Comparison of ENCODE assay signal across 8 cellular contexts in the genomic region with DNA sequence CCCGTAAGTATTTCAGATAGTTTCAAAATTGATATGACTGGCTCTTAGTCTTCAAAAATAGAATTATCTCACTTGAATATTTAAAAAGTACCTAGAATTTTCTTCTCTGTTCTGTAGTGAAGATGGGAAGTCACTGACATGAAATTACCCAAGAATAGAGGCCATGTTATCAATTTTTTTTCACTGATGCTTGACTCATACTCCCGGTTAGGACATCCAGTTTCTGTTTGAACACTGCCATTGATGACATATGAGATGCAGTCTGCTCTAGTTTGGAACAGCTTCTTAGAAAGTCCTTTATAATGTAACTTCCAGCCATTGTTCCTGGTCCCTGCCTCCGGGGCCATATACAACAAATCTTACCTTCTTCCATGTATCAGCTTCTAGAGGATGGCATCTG.
DNase-seq lines count a peak whose midpoint lies in the region; ATAC-seq and TF ChIP-seq lines count a peak whose summit lies in the region.
"Had no signal": no experiment of that assay in that cellular context is flagged by ENCODE, and none has a peak within 500 bp of the region (broad histone marks: within the 10 kb centered on the region; RNA-seq: fewer than 3 reads in every experiment).

No MANE protein-coding gene starts in this region.

- peaks cover 51% of the 10 kb centered on the region for H3K36me3 ChIP-seq in RWPE2 (ENCODE audit: low read depth)
- no peaks in the 10 kb centered on the region for H3K36me3 ChIP-seq in parathyroid adenoma (ENCODE audit: control insufficient read depth, insufficient read depth, low read length)

- H3K27me3 ChIP-seq in RWPE2 (ENCODE audit: insufficient read depth, poor library complexity, severe bottlenecking) (no peaks in the 10 kb centered on the region), parathyroid adenoma (ENCODE audit: control insufficient read depth, insufficient read depth, low read length) (no peaks in the 10 kb centered on the region)

- TF ChIP-seq CTCF in RWPE2 (IDR thresholded peaks at IDR 0.05; ENCODE audit: poor library complexity, severe bottlenecking), result no peak
- no peak for TF ChIP-seq CTCF in parathyroid adenoma (IDR thresholded peaks at IDR 0.05)

- H3K79me2 ChIP-seq in parathyroid adenoma, result peaks cover 41% of the 10 kb centered on the region

- H3K4me1 ChIP-seq in RWPE2 (ENCODE audit: insufficient read depth, poor library complexity, severe bottlenecking) (peaks cover 11% of the 10 kb centered on the region), parathyroid adenoma (peaks cover 39% of the 10 kb centered on the region)

- DNase-seq in RWPE2 (ENCODE audit: low spot score), result no peak
- no peak for DNase-seq in RKO (ENCODE audit: low spot score)
- no peak for DNase-seq in retina
- DNase-seq in stimulated activated naive CD4-positive, alpha-beta T cell treated with Interleukin-2 at 50 U/mL for 16 hours (lab: John Stamatoyannopoulos, UW), result no peak
- DNase-seq: NCI-H146 had no signal

- H2AFZ ChIP-seq in parathyroid adenoma, result no peak overlapping the region

- H3K27ac ChIP-seq in RWPE2 (ENCODE audit: poor library complexity, severe bottlenecking) (peak overlapping the region; percentile 9), parathyroid adenoma (peak overlapping the region; percentile 36)

- no peak overlapping the region for H3K4me2 ChIP-seq in parathyroid adenoma (ENCODE audit: low read length)

- H3K9ac ChIP-seq in parathyroid adenoma, result no peak overlapping the region

- no peaks in the 10 kb centered on the region for H3K9me3 ChIP-seq in RWPE2 (ENCODE audit: severe bottlenecking)
- H3K9me3 ChIP-seq in parathyroid adenoma (ENCODE audit: control insufficient read depth, low read length), result no peaks in the 10 kb centered on the region

- ATAC-seq in GM18867 (IDR thresholded peaks at IDR 0.05; ENCODE audit: unreplicated experiment) (peak; percentile 65), GM21825 (IDR thresholded peaks at IDR 0.05; ENCODE audit: unreplicated experiment) (peak; percentile 73), RWPE2 (ENCODE audit: low read depth) (peak; percentile 87)

- H3K4me3 ChIP-seq in RWPE2 (ENCODE audit: severe bottlenecking) (no peak overlapping the region), parathyroid adenoma (ENCODE audit: low read depth, low read length) (no peak overlapping the region)
